1 cellular context compared by ENCODE assay signal in the genomic region with DNA sequence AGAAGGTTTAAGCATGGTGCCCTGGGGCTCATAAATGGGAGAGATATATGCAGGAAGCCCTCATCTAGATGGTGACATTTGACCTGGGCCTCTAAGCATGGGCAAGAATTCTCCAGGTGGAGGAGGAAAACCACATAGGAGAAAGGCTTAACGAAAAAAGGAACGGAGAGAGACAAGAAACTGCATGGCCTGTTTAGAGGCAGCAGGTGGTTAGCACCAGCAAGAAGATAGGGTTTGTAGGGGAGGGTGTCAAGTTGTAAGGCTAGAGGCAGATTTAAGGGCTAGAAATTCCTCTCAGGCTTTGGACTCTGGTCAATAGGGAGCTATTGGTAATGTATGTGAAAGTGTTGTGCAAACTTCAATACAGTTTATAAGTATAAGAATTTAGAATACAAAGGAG.
TF ChIP-seq lines count a peak whose summit lies in the region.

No MANE protein-coding gene starts in this region.

TF ChIP-seq in IMR-90, 13 proteins besides CTCF, POLR2A, EP300 and RAD21 (continued from another document):
- TF ChIP-seq FOS (IDR thresholded peaks at IDR 0.05; ENCODE audit: low read depth, low read length), result no peak
- TF ChIP-seq, protein P1, sequence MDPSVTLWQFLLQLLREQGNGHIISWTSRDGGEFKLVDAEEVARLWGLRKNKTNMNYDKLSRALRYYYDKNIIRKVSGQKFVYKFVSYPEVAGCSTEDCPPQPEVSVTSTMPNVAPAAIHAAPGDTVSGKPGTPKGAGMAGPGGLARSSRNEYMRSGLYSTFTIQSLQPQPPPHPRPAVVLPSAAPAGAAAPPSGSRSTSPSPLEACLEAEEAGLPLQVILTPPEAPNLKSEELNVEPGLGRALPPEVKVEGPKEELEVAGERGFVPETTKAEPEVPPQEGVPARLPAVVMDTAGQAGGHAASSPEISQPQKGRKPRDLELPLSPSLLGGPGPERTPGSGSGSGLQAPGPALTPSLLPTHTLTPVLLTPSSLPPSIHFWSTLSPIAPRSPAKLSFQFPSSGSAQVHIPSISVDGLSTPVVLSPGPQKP (IDR thresholded peaks at IDR 0.05; ENCODE audit: borderline replicate concordance, low read depth, low read length), result no peak
